8 cellular contexts compared by ENCODE assay signal in the genomic region with DNA sequence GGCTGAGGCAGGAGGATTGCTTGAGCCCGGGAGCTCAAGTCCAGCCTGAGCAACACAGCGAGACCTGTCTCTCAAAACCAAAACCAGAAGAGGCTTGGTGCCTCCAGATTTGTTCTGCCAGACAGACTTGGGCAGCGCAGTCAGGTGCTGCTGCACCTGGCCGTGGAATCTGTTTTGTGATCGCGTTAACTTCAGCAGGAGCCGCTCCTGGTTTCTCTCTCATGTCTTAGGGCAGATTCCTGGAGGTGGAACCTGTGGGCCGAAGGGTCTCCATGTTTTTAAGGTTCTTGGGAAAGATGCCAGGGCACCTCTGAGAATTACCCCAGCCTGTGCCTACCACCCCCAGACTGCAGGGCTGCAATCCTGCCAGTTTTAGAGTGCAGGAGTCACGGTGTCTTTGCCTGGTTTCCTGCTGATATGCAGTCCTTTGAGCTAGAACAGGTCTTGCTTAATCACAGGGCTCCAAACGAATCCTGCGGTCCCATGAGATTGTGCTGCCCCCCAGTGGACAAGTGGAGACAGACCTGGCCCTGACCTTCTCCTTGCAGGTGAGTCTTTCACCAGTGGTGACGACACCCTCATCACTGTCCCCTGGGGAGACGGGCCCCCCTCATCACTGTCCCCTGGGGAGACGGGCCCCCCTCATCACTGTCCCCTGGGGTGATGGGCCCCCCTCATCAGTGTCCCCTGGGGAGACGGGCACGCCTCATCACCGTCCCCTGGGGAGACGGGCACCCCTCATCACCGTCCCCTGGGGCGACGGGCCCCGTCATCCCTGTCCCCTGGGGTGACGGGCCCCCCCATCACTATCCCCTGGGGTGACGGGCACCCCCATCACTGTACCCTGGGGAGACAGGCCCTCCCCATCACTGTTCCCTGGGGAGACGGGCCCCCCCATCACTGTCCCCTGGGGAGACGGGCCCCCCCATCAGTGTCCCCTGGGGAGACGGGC. TPM values are rescaled to one million over a fixed set of nuclear protein-coding genes. Genes with fewer than 3 reads are reported as not detected.
DNase-seq lines count a peak whose midpoint lies in the region; ATAC-seq, FAIRE-seq and TF ChIP-seq lines count a peak whose summit lies in the region.

No MANE protein-coding gene starts in this region.

- no peaks in the 10 kb centered on the region for H3K9me3 Mint-ChIP-seq in CD14-positive monocyte
- H3K9me3 Mint-ChIP-seq in activated naive CD8-positive, alpha-beta T cell treated with anti-CD3 and anti-CD28 coated beads, Interleukin-2, amount 10 ng/mL, durations not matched to agents 7 days and 5 days, result no peaks in the 10 kb centered on the region

- H3K9ac ChIP-seq in SU-DHL-6 (ENCODE audit: low read length), result no peak overlapping the region

- H3K27me3 Mint-ChIP-seq in CD14-positive monocyte (ENCODE audit: low read depth in 3 of 3), result peaks cover 0 to 4% (median 0%) of the 10 kb centered on the region in 3 donors
- H3K27me3 Mint-ChIP-seq in activated naive CD8-positive, alpha-beta T cell treated with anti-CD3 and anti-CD28 coated beads, Interleukin-2, amount 10 ng/mL, durations not matched to agents 7 days and 5 days, result no peaks in the 10 kb centered on the region

- TF ChIP-seq POLR2A in prostate gland (IDR thresholded peaks at IDR 0.05), result no peak

- no peak overlapping the region for H3K4me3 ChIP-seq in SU-DHL-6 (ENCODE audit: insufficient read depth, low read length, poor library complexity, severe bottlenecking)
- H3K4me3 ChIP-seq in cardiac muscle cell, result no peak overlapping the region
- H3K4me3 ChIP-seq in prostate gland, result no peak overlapping the region

- H3K36me3 Mint-ChIP-seq in CD14-positive monocyte, result peaks cover 10 to 19% of the 10 kb centered on the region in 2 donors
- H3K36me3 Mint-ChIP-seq in activated naive CD8-positive, alpha-beta T cell treated with anti-CD3 and anti-CD28 coated beads, Interleukin-2, amount 10 ng/mL, durations not matched to agents 7 days and 5 days, result no peaks in the 10 kb centered on the region

- no peak overlapping the region for H3K4me2 ChIP-seq in SU-DHL-6 (ENCODE audit: low read depth, low read length, poor library complexity, severe bottlenecking)

- H3K27me3 ChIP-seq in SU-DHL-6 (ENCODE audit: low read length), result no peaks in the 10 kb centered on the region
- H3K27me3 ChIP-seq in cardiac muscle cell, result no peaks in the 10 kb centered on the region
- no peaks in the 10 kb centered on the region for H3K27me3 ChIP-seq in prostate gland (replicated peaks; ENCODE audit: insufficient read depth)

- peak; percentile 63 for ATAC-seq in GM21737 (IDR thresholded peaks at IDR 0.05; ENCODE audit: unreplicated experiment)
- ATAC-seq in activated naive CD8-positive, alpha-beta T cell treated with anti-CD3 and anti-CD28 coated beads, Interleukin-2, amount 10 ng/mL, durations not matched to agents 7 days and 5 days (ENCODE audit: low read depth), result peak; percentile 97

- H3K27ac ChIP-seq in SU-DHL-6 (ENCODE audit: low read depth, low read length), result no peak overlapping the region
- no peak overlapping the region for H3K27ac ChIP-seq in cardiac muscle cell
- no peak overlapping the region for H3K27ac ChIP-seq in prostate gland

- H3F3A ChIP-seq in SU-DHL-6 (ENCODE audit: insufficient read depth), result no peaks in the 10 kb centered on the region

- no peak for FAIRE-seq in urothelium cell line (lab: Jason Lieb, UNC)

- POLR2A ChIA-PET in activated naive CD8-positive, alpha-beta T cell treated with anti-CD3 and anti-CD28 coated beads, Interleukin-2, amount 10 ng/mL, durations not matched to agents 7 days and 5 days (lab: Charles Lee), result interaction anchor here (0.6 to 1.4 kb wide), 3 partner anchors 51 to 264 kb away, joined by 3 to 5 read pairs (median 3); a partner anchor contains a TSS

- peak overlapping the region in 1 of 7 donors; percentile 18 for H3K27ac Mint-ChIP-seq in CD14-positive monocyte
- H3K27ac Mint-ChIP-seq in activated naive CD8-positive, alpha-beta T cell treated with anti-CD3 and anti-CD28 coated beads, Interleukin-2, amount 10 ng/mL, durations not matched to agents 7 days and 5 days, result peak overlapping the region; percentile 25

- TF ChIP-seq CTCF in CD14-positive monocyte (IDR thresholded peaks at IDR 0.05) (peak; percentile 88), SU-DHL-6 (IDR thresholded peaks at IDR 0.05; ENCODE audit: insufficient read depth, low read length, poor library complexity, severe bottlenecking) (peak; percentile 70), cardiac muscle cell (IDR thresholded peaks at IDR 0.05; ENCODE audit: low read depth, low read length) (peak; percentile 85), prostate gland (IDR thresholded peaks at IDR 0.05) (peak; percentile 59 to 90 (median 88))

- H2AFZ ChIP-seq in SU-DHL-6 (ENCODE audit: low read depth, low read length, severe bottlenecking), result no peak overlapping the region

- H3K36me3 ChIP-seq in SU-DHL-6 (ENCODE audit: low read length) (no peaks in the 10 kb centered on the region), cardiac muscle cell (no peaks in the 10 kb centered on the region), prostate gland (peaks cover 0 to 5% of the 10 kb centered on the region in 2 donors)

- H3K4me1 ChIP-seq in cardiac muscle cell (ENCODE audit: low read depth) (no peaks in the 10 kb centered on the region), prostate gland (replicated peaks) (no peaks in the 10 kb centered on the region)

- H4K20me1 ChIP-seq in SU-DHL-6 (ENCODE audit: low read depth, low read length), result no peaks in the 10 kb centered on the region

- no peak overlapping the region for H3K4me3 Mint-ChIP-seq in CD14-positive monocyte
- peak overlapping the region; percentile 19 for H3K4me3 Mint-ChIP-seq in activated naive CD8-positive, alpha-beta T cell treated with anti-CD3 and anti-CD28 coated beads, Interleukin-2, amount 10 ng/mL, durations not matched to agents 7 days and 5 days

- H3K4me1 Mint-ChIP-seq in CD14-positive monocyte, result peaks cover 2% of the 10 kb centered on the region
- H3K4me1 Mint-ChIP-seq in activated naive CD8-positive, alpha-beta T cell treated with anti-CD3 and anti-CD28 coated beads, Interleukin-2, amount 10 ng/mL, durations not matched to agents 7 days and 5 days, result peaks cover 3% of the 10 kb centered on the region

- no peaks in the 10 kb centered on the region for H3K9me2 ChIP-seq in SU-DHL-6 (replicated peaks; ENCODE audit: insufficient read depth, low read length)

- H3K79me2 ChIP-seq in SU-DHL-6 (ENCODE audit: insufficient read depth, low read length), result no peaks in the 10 kb centered on the region

- WGBS in prostate gland, result 55% methylated on average over 27 of the region's 27 CpGs

- DNase-seq in CD14-positive monocyte (ENCODE audit: low spot score) (peak; percentile 83), NCI-H1436 (lab: John Stamatoyannopoulos, UW) (peak; percentile 90), cardiac muscle cell (ENCODE audit: low read depth in 1 of 2, low spot score in 1 of 2) (peak; percentile 91 to 92), prostate gland (ENCODE audit: low spot score) (peak; percentile 87), urothelium cell line (ENCODE audit: low spot score) (peak; percentile 83)
- peak; percentile 83 for DNase-seq in activated naive CD8-positive, alpha-beta T cell treated with anti-CD3 and anti-CD28 coated beads, Interleukin-2, amount 10 ng/mL, durations not matched to agents 7 days and 5 days

- H3K9me3 ChIP-seq in SU-DHL-6 (ENCODE audit: insufficient read depth, low read length) (no peaks in the 10 kb centered on the region), cardiac muscle cell (ENCODE audit: low read depth) (no peaks in the 10 kb centered on the region), prostate gland (no peaks in the 10 kb centered on the region)

- intact Hi-C loops in CD14-positive monocyte (cut with micrococcal nuclease) (loop anchor here (1.0 to 2.0 kb wide), 3 partner anchors 149 to 262 kb away; no protein-coding TSS in a partner anchor), prostate gland (cut with DNase I) (loop anchor here (2.0 to 5.0 kb wide), 2 partner anchors 149 to 260 kb away; no protein-coding TSS in a partner anchor)

RNA-seq across cellular contexts. Expression of a gene that starts 37.6 kb away (rescaled TPM):
- 1 to 10 TPM; 3.1 to 3.7 TPM for polyA plus RNA-seq in CD14-positive monocyte
- total RNA-seq in activated naive CD8-positive, alpha-beta T cell treated with anti-CD3 and anti-CD28 coated beads, Interleukin-2, amount 10 ng/mL, durations not matched to agents 7 days and 5 days, result 10 to 100 TPM; 51.6 to 54.7 TPM
- 96.3 and 144 TPM in 2 replicates for total RNA-seq in cardiac muscle cell
- polyA plus RNA-seq in cardiac muscle cell, result 66.1 and 79.1 TPM in 2 replicates
- total RNA-seq in prostate gland, result 100 to 1,000 TPM in 1 of 2 donors, 10 to 100 TPM in 1; 48.5 to 124 TPM

RNA-seq across cellular contexts. Expression of a gene that starts 46.1 kb away (rescaled TPM):
- polyA plus RNA-seq in CD14-positive monocyte (under 1 TPM; 0.52 to 0.57 TPM), cardiac muscle cell (3.0 and 4.1 TPM in 2 replicates)
- 1 to 10 TPM; 6.4 to 6.9 TPM for total RNA-seq in activated naive CD8-positive, alpha-beta T cell treated with anti-CD3 and anti-CD28 coated beads, Interleukin-2, amount 10 ng/mL, durations not matched to agents 7 days and 5 days
- total RNA-seq in cardiac muscle cell (2.5 and 3.7 TPM in 2 replicates), prostate gland (under 1 TPM; 0.57 to 0.73 TPM)

RNA-seq across cellular contexts. Expression of a gene that starts 51.4 kb away (rescaled TPM):
- polyA plus RNA-seq in CD14-positive monocyte (1 to 10 TPM; 2.3 to 2.5 TPM), cardiac muscle cell (22.2 and 26.6 TPM in 2 replicates)
- 10 to 100 TPM; 49.5 to 50.4 TPM for total RNA-seq in activated naive CD8-positive, alpha-beta T cell treated with anti-CD3 and anti-CD28 coated beads, Interleukin-2, amount 10 ng/mL, durations not matched to agents 7 days and 5 days
- total RNA-seq in cardiac muscle cell (43.9 and 82.2 TPM in 2 replicates), prostate gland (10 to 100 TPM; 64.9 to 88.9 TPM)
